ENCODE assay signal across 18 cellular contexts in the genomic region with DNA sequence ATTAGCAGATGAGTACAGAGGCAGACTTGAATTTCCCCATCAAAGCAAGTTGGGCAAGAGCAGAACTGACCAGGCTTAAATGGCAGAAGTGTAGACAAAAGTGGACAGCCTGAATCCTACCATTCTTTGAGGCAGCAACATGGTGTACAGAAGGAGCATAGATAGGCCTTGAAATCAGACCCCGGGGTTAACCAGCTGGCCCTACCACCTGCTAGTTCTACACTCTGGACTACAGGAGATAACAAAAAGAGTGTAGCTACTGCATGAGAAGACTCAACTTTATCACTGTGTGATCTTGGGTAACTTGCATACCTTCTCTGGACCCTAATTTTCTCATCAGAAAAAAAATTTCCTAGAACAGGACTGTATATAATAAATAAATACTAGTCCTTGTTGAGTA.
DNase-seq lines count a peak whose midpoint lies in the region; ATAC-seq, FAIRE-seq and TF ChIP-seq lines count a peak whose summit lies in the region.
"Had no signal": no experiment of that assay in that cellular context is flagged by ENCODE, and none has a peak within 500 bp of the region (broad histone marks: within the 10 kb centered on the region; RNA-seq: fewer than 3 reads in every experiment).

No MANE protein-coding gene starts in this region.

- DNase-seq in SKM-1 treated with dmso at 0.1 percent for 144 hours (lab: John Stamatoyannopoulos, UW; ENCODE audit: unreplicated experiment) (peak; percentile 50), SKM-1 (lab: John Stamatoyannopoulos, UW; ENCODE audit: unreplicated experiment) (no peak), NCI-H524 treated with DMSO at 0.1 percent for 48 hours (lab: John Stamatoyannopoulos, UW) (peak; percentile 29), K562 (ENCODE audit: extremely low read depth in 1 of 4, low spot score in 3 of 4) (no peak), occipital lobe (lab: John Stamatoyannopoulos, UW) (no peak)
- no peak for DNase-seq in activated CD4-positive, alpha-beta T cell treated with anti-CD3 and anti-CD28 coated beads, Interleukin-2, amount 50 U/mL, for 1 hour
- no peak for DNase-seq in stimulated activated CD4-positive, alpha-beta T cell treated with anti-CD3 and anti-CD28 coated beads, Interleukin-12 subunit alpha, Interleukin-12 subunit beta, amount 100 ng/mL, for 4 hours
- DNase-seq: CD4-positive, alpha-beta T cell; H9; Kasumi-1; NCI-H2081 treated with DMSO at 0.1 percent for 48 hours; NCI-H345; NCI-H774; SIG-M5 had no signal

- ATAC-seq in K562 (no peak), HG03196 (IDR thresholded peaks at IDR 0.05; ENCODE audit: unreplicated experiment) (no peak)
- ATAC-seq: HepG2 had no signal

- CTCF ChIA-PET in K562 (lab: Yijun Ruan, JAX; ENCODE audit: low intra/inter-chr PET ratio): no interaction called here

- no peak for TF ChIP-seq EP300 in K562 (IDR thresholded peaks at IDR 0.05; ENCODE audit: low read length)

- 0% methylated on average over 1 of the region's 1 CpG for WGBS in K562 (ENCODE audit: insufficient coverage, low coverage, missing lambda C conversion rate)

- intact Hi-C loops in K562 (cut with micrococcal nuclease): no loop called here

- no peaks in the 10 kb centered on the region for H3K79me2 ChIP-seq in K562 (ENCODE audit: control insufficient read depth, insufficient read depth, low read length)

- no TSS peak for BruUV-seq in K562 (replicated peaks; lab: Mats Ljungman, UMichigan)

- H3K4me3 ChIP-seq in K562: no peak overlapping the region

- no peaks in the 10 kb centered on the region for H3K4me1 ChIP-seq in K562 (replicated peaks in 1 of 2; ENCODE audit: control insufficient read depth in 2 of 2, insufficient read depth in 2 of 2, low read length in 2 of 2)

- no peak overlapping the region for H2AFZ ChIP-seq in K562 (ENCODE audit: low read depth, low read length)

- TF ChIP-seq RAD21 in K562 (CRISPR knock-in tag; conservative IDR thresholded peaks at IDR 0.05 in 1 of 2, IDR thresholded peaks at IDR 0.05 in 1 of 2): no peak

- H3K27ac ChIP-seq in K562 (ENCODE audit: extremely low read depth, low read depth, low read length): no peak overlapping the region

- H3K4me2 ChIP-seq in K562 (ENCODE audit: insufficient read depth, low read length): no peak overlapping the region

- in situ Hi-C loops in K562 (cut with MboI): no loop called here

- no peak for FAIRE-seq in K562 (lab: Jason Lieb, UNC)
- FAIRE-seq: A204.1, D721Med, HepG2 had no signal

- POLR2A ChIA-PET in K562 (lab: Yijun Ruan, JAX): interaction anchor here (1.0 kb wide), 1 partner anchor 287 kb away, joined by 4 read pairs; no protein-coding TSS in a partner anchor

- no peak overlapping the region for H3K9ac ChIP-seq in K562 (ENCODE audit: insufficient read depth in 1 of 2, low read depth in 2 of 2, low read length in 2 of 2)

- H3K27me3 ChIP-seq in K562 (ENCODE audit: control insufficient read depth in 2 of 2, insufficient read depth in 2 of 2, low read length in 2 of 2): no peaks in the 10 kb centered on the region

- TF ChIP-seq POLR2A in K562 (conservative IDR thresholded peaks at IDR 0.05): no peak

- no peaks in the 10 kb centered on the region for H3K9me3 ChIP-seq in K562 (replicated peaks; ENCODE audit: control insufficient read depth, insufficient read depth, low read depth, low read length)

- H3K36me3 ChIP-seq in K562 (ENCODE audit: control insufficient read depth, insufficient read depth, low read length): no peaks in the 10 kb centered on the region

- no peaks in the 10 kb centered on the region for H3K9me1 ChIP-seq in K562 (ENCODE audit: control insufficient read depth, insufficient read depth, low read length)

- TF ChIP-seq CTCF in K562 (IDR thresholded peaks at IDR 0.05 in 2 of 3, conservative IDR thresholded peaks at IDR 0.05 in 1 of 3; ENCODE audit: insufficient read depth in 2 of 3, low read depth in 1 of 3, low read length in 3 of 3): no peak

- no peaks in the 10 kb centered on the region for H4K20me1 ChIP-seq in K562 (replicated peaks; ENCODE audit: control insufficient read depth, insufficient read depth, low read length)

TF ChIP-seq in K562, 482 proteins besides CTCF, POLR2A, EP300 and RAD21 (continues in another document):
- TF ChIP-seq TEAD2 (tag; IDR thresholded peaks at IDR 0.05): no peak
- TF ChIP-seq, protein P1, sequence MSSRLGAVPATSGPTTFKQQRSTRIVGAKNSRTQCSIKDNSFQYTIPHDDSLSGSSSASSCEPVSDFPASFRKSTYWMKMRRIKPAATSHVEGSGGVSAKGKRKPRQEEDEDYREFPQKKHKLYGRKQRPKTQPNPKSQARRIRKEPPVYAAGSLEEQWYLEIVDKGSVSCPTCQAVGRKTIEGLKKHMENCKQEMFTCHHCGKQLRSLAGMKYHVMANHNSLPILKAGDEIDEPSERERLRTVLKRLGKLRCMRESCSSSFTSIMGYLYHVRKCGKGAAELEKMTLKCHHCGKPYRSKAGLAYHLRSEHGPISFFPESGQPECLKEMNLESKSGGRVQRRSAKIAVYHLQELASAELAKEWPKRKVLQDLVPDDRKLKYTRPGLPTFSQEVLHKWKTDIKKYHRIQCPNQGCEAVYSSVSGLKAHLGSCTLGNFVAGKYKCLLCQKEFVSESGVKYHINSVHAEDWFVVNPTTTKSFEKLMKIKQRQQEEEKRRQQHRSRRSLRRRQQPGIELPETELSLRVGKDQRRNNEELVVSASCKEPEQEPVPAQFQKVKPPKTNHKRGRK (tag; IDR thresholded peaks at IDR 0.05): no peak
- no peak for TF ChIP-seq GATA2 (CRISPR knock-in tag; IDR thresholded peaks at IDR 0.05)
- TF ChIP-seq ETV1 (tag; conservative IDR thresholded peaks at IDR 0.05; ENCODE audit: low read depth): no peak
- no peak for TF ChIP-seq EGR1 (conservative IDR thresholded peaks at IDR 0.05)
- TF ChIP-seq, protein P2, sequence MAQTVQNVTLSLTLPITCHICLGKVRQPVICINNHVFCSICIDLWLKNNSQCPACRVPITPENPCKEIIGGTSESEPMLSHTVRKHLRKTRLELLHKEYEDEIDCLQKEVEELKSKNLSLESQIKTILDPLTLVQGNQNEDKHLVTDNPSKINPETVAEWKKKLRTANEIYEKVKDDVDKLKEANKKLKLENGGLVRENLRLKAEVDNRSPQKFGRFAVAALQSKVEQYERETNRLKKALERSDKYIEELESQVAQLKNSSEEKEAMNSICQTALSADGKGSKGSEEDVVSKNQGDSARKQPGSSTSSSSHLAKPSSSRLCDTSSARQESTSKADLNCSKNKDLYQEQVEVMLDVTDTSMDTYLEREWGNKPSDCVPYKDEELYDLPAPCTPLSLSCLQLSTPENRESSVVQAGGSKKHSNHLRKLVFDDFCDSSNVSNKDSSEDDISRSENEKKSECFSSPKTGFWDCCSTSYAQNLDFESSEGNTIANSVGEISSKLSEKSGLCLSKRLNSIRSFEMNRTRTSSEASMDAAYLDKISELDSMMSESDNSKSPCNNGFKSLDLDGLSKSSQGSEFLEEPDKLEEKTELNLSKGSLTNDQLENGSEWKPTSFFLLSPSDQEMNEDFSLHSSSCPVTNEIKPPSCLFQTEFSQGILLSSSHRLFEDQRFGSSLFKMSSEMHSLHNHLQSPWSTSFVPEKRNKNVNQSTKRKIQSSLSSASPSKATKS (CRISPR knock-in tag; IDR thresholded peaks at IDR 0.05): no peak
- no peak for TF ChIP-seq MED1 (CRISPR knock-in tag; IDR thresholded peaks at IDR 0.05; ENCODE audit: borderline replicate concordance)
- TF ChIP-seq CBFA2T3 (IDR thresholded peaks at IDR 0.05): peak; percentile 65
- TF ChIP-seq, protein P3, sequence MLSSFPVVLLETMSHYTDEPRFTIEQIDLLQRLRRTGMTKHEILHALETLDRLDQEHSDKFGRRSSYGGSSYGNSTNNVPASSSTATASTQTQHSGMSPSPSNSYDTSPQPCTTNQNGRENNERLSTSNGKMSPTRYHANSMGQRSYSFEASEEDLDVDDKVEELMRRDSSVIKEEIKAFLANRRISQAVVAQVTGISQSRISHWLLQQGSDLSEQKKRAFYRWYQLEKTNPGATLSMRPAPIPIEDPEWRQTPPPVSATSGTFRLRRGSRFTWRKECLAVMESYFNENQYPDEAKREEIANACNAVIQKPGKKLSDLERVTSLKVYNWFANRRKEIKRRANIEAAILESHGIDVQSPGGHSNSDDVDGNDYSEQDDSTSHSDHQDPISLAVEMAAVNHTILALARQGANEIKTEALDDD (IDR thresholded peaks at IDR 0.05): no peak
- TF ChIP-seq CBFA2T2 (conservative IDR thresholded peaks at IDR 0.05): peak; percentile 56
- no peak for TF ChIP-seq POLR3G (IDR thresholded peaks at IDR 0.05; ENCODE audit: extremely low read depth, insufficient read length, insufficient replicate concordance)
- TF ChIP-seq CHD1 (IDR thresholded peaks at IDR 0.05; ENCODE audit: low read length): no peak
- no peak for TF ChIP-seq FIP1L1 (IDR thresholded peaks at IDR 0.05; ENCODE audit: low read depth, low read length, poor library complexity, severe bottlenecking)
- no peak for TF ChIP-seq KLF16 (IDR thresholded peaks at IDR 0.05)
- TF ChIP-seq ELF1 (tag; IDR thresholded peaks at IDR 0.05): no peak
- TF ChIP-seq TAL1 (IDR thresholded peaks at IDR 0.05): peak; percentile 31; the same call in 1 of the 2 replicates
- TF ChIP-seq RBM34 (IDR thresholded peaks at IDR 0.05; ENCODE audit: borderline replicate concordance, insufficient read depth, low read length): no peak
- TF ChIP-seq ZNF133 (CRISPR knock-in tag; IDR thresholded peaks at IDR 0.05): no peak
- TF ChIP-seq ADNP (tag; IDR thresholded peaks at IDR 0.05): no peak
- TF ChIP-seq NCOA1 (IDR thresholded peaks at IDR 0.05; ENCODE audit: low read depth): no peak
- no peak for TF ChIP-seq POU5F1 (IDR thresholded peaks at IDR 0.05; ENCODE audit: borderline replicate concordance, low read depth, low read length, partially characterized antibody)
- TF ChIP-seq, protein P4, sequence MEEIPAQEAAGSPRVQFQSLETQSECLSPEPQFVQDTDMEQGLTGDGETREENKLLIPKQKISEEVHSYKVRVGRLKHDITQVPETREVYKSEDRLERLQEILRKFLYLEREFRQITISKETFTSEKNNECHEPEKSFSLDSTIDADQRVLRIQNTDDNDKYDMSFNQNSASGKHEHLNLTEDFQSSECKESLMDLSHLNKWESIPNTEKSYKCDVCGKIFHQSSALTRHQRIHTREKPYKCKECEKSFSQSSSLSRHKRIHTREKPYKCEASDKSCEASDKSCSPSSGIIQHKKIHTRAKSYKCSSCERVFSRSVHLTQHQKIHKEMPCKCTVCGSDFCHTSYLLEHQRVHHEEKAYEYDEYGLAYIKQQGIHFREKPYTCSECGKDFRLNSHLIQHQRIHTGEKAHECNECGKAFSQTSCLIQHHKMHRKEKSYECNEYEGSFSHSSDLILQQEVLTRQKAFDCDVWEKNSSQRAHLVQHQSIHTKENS (CRISPR knock-in tag; IDR thresholded peaks at IDR 0.05): no peak
- no peak for TF ChIP-seq ETV5 (CRISPR knock-in tag; IDR thresholded peaks at IDR 0.05; ENCODE audit: low read depth)

Comparison
In these comparisons a context has a peak if more than half of its experiments do, and no peak if none do; other contexts are left out.
1. DNase-seq: peak in SKM-1 treated with dmso at 0.1 percent for 144 hours (single experiment) and NCI-H524 treated with DMSO at 0.1 percent for 48 hours (single experiment); none in SKM-1 (single experiment), K562 (0 of 4), activated CD4-positive, alpha-beta T cell treated with anti-CD3 and anti-CD28 coated beads, Interleukin-2, amount 50 U/mL, for 1 hour (single experiment), occipital lobe (single experiment) and stimulated activated CD4-positive, alpha-beta T cell treated with anti-CD3 and anti-CD28 coated beads, Interleukin-12 subunit alpha, Interleukin-12 subunit beta, amount 100 ng/mL, for 4 hours (single experiment).